ENCODE assay signal across 8 cellular contexts in genomic region chr22:23180301-23180892, GRCh38. TPM values are rescaled to one million over a fixed set of nuclear protein-coding genes. Genes with fewer than 3 reads are reported as not detected.
DNase-seq lines count a peak whose midpoint lies in the region; ATAC-seq and TF ChIP-seq lines count a peak whose summit lies in the region.

Gene BCR (plus strand): TSS chr22:23180509. CDS start chr22:23180961, 452 bp downstream.

- DNase-seq in Caco-2 (peak; percentile 55 to 74), RPMI8226 (peak; percentile 82), fibroblast of villous mesenchyme (ENCODE audit: low read depth) (peak; percentile 68)
- peak; percentile 68 for DNase-seq in activated naive CD4-positive, alpha-beta T cell treated with Interleukin-2 at 50 U/mL for 16 hours
- DNase-seq in naive thymus-derived CD8-positive, alpha-beta T cell: peak; percentile 42 to 76 (median 62)

- POLR2A ChIA-PET in Caco-2 (lab: Charles Lee): interaction anchor here (0.6 to 1.4 kb wide), 2 partner anchors 63 to 80 kb away, joined by 3 to 4 read pairs; no protein-coding TSS in a partner anchor
- POLR2A ChIA-PET in naive thymus-derived CD8-positive, alpha-beta T cell (lab: Charles Lee): interaction anchor here (0.7 to 3.9 kb wide), 11 partner anchors 36 to 205 kb away, joined by 3 to 29 read pairs (median 4); partner anchors contain the start of gene RSPH14

- H3K27me3 ChIP-seq in Caco-2 (replicated peaks; ENCODE audit: control insufficient read depth, insufficient read depth, low read length): no peaks in the 10 kb centered on the region

- peak within 1 kb of the TSS; percentile 77 for H3K4me3 Mint-ChIP-seq in Caco-2 (ENCODE audit: unreplicated experiment)
- peak within 1 kb of the TSS; percentile 84 to 97 (median 95) for H3K4me3 Mint-ChIP-seq in naive thymus-derived CD8-positive, alpha-beta T cell

- H3K36me3 ChIP-seq in Caco-2 (ENCODE audit: control insufficient read depth, insufficient read depth, low read length): 0 out of 2 replicates have a peak, but pooled peaks cover 2% of the 10 kb centered on the region

- peak within 1 kb of the TSS; percentile 70 for H3K27ac ChIP-seq in temporal lobe (ENCODE audit: low read depth, low read length)

- no peaks in the 10 kb centered on the region for H3K27me3 Mint-ChIP-seq in Caco-2 (ENCODE audit: insufficient read depth, unreplicated experiment)
- H3K27me3 Mint-ChIP-seq in naive thymus-derived CD8-positive, alpha-beta T cell: no peaks in the 10 kb centered on the region

- H3K4me1 ChIP-seq in Caco-2: peaks cover 43% of the 10 kb centered on the region

- ATAC-seq in HG02642 (IDR thresholded peaks at IDR 0.05; ENCODE audit: poor library complexity, unreplicated experiment): peak; percentile 64
- ATAC-seq in naive thymus-derived CD8-positive, alpha-beta T cell: peak; percentile 73 to 74
- ATAC-seq in GM21786 (IDR thresholded peaks at IDR 0.05; ENCODE audit: unreplicated experiment): no peak

- peaks cover 12% of the 10 kb centered on the region for H3K9me3 ChIP-seq in Caco-2

- H3K4me1 Mint-ChIP-seq in Caco-2 (ENCODE audit: low read depth, unreplicated experiment): peaks cover 22% of the 10 kb centered on the region
- H3K4me1 Mint-ChIP-seq in naive thymus-derived CD8-positive, alpha-beta T cell: peaks cover 41 to 75% (median 60%) of the 10 kb centered on the region in 4 donors

- CTCF ChIA-PET in Caco-2 (lab: Charles Lee): interaction anchor here (0.6 to 5.8 kb wide), 6 partner anchors 32 to 205 kb away, joined by 3 to 57 read pairs (median 4); no protein-coding TSS in a partner anchor

- H3K27ac Mint-ChIP-seq in Caco-2 (ENCODE audit: unreplicated experiment): peak within 1 kb of the TSS; percentile 63
- peak within 1 kb of the TSS; percentile 57 to 93 (median 90) for H3K27ac Mint-ChIP-seq in naive thymus-derived CD8-positive, alpha-beta T cell

- H3K4me3 ChIP-seq in Caco-2 (ENCODE audit: low read depth, low read length): peak within 1 kb of the TSS; percentile 96
- peak within 1 kb of the TSS; percentile 73 for H3K4me3 ChIP-seq in fibroblast of villous mesenchyme (ENCODE audit: low read depth, low read length)

- no peak for TF ChIP-seq CTCF in Caco-2 (IDR thresholded peaks at IDR 0.05; ENCODE audit: insufficient read depth in 1 of 2, low read depth in 1 of 2, low read length in 1 of 2, severe bottlenecking in 1 of 2, unreplicated experiment in 1 of 2)
- no peak for TF ChIP-seq CTCF in fibroblast of villous mesenchyme (IDR thresholded peaks at IDR 0.05; ENCODE audit: insufficient read depth, low read depth, low read length)

- H3K36me3 Mint-ChIP-seq in Caco-2 (ENCODE audit: insufficient read depth, unreplicated experiment): peaks cover 15% of the 10 kb centered on the region
- peaks cover 0 to 6% (median 0%) of the 10 kb centered on the region in 3 donors for H3K36me3 Mint-ChIP-seq in naive thymus-derived CD8-positive, alpha-beta T cell

- peaks cover 17% of the 10 kb centered on the region for H3K9me3 Mint-ChIP-seq in Caco-2 (ENCODE audit: unreplicated experiment)
- peaks cover 0 to 15% (median 0%) of the 10 kb centered on the region in 9 donors for H3K9me3 Mint-ChIP-seq in naive thymus-derived CD8-positive, alpha-beta T cell

- intact Hi-C loops in Caco-2 (cut with micrococcal nuclease; ENCODE audit: unreplicated experiment): no loop called here

- no TSS peak for BruUV-seq in Caco-2 (replicated peaks; lab: Mats Ljungman, UMichigan)

RNA-seq across cellular contexts. Expression of gene BCR, which starts in this region (rescaled TPM):
- total RNA-seq in Caco-2 (2022): 74.1 and 87.4 TPM in 2 replicates
- total RNA-seq in fibroblast of villous mesenchyme: 36.7 and 40.9 TPM in 2 replicates
- total RNA-seq in naive thymus-derived CD8-positive, alpha-beta T cell: 10 to 100 TPM; 72.1 to 76.9 TPM
- 10 to 100 TPM in 1 of 3 donors, 1 to 10 TPM in 2; 3.8 to 18.3 (median 5.6) TPM for polyA plus RNA-seq in naive thymus-derived CD8-positive, alpha-beta T cell
- total RNA-seq in temporal lobe: 52.6 TPM
